17 cellular contexts compared by ENCODE assay signal in genomic region chr10:637771-638195, GRCh38. TPM values are rescaled to one million over a fixed set of nuclear protein-coding genes. Genes with fewer than 3 reads are reported as not detected.
DNase-seq lines count a peak whose midpoint lies in the region; ATAC-seq and TF ChIP-seq lines count a peak whose summit lies in the region.
"Had no signal": no experiment of that assay in that cellular context is flagged by ENCODE, and none has a peak within 500 bp of the region (broad histone marks: within the 10 kb centered on the region; RNA-seq: fewer than 3 reads in every experiment).

No MANE protein-coding gene starts in this region.

- H3K4me3 ChIP-seq in muscle layer of colon (ENCODE audit: low read depth in 1 of 2, low read length in 2 of 2) (no peak overlapping the region), suprapubic skin (no peak overlapping the region)

- H3K27ac ChIP-seq in VCaP (peak overlapping the region; percentile 13; the same call in 1 of the 2 replicates), epithelial cell of prostate (peak overlapping the region; percentile 13), muscle layer of colon (ENCODE audit: low read depth, low read length) (peak overlapping the region; percentile 58), suprapubic skin (no peak overlapping the region)

- no peak for TF ChIP-seq POLR2A in suprapubic skin (IDR thresholded peaks at IDR 0.05)

- no peak overlapping the region for H3K9ac ChIP-seq in muscle layer of colon (ENCODE audit: low read length)

- H3K9me3 ChIP-seq in muscle layer of colon (ENCODE audit: low read length) (no peaks in the 10 kb centered on the region), suprapubic skin (no peaks in the 10 kb centered on the region)
- H3K9me3 ChIP-seq: BE2C had no signal

- TF ChIP-seq CTCF in VCaP (conservative IDR thresholded peaks at IDR 0.05): no peak
- no peak for TF ChIP-seq CTCF in suprapubic skin (IDR thresholded peaks at IDR 0.05)

- H3K4me1 ChIP-seq in muscle layer of colon (ENCODE audit: insufficient read depth, low read length) (peaks cover 52% of the 10 kb centered on the region), suprapubic skin (peaks cover 6% of the 10 kb centered on the region)
- H3K4me1 ChIP-seq: BE2C had no signal

- no peak for TF ChIP-seq EP300 in suprapubic skin (IDR thresholded peaks at IDR 0.05)

- DNase-seq in epithelial cell of prostate (ENCODE audit: low read depth, low spot score) (no peak), suprapubic skin (ENCODE audit: low spot score in 2 of 2) (peak; percentile 20 to 40), T-helper 2 cell (no peak)
- DNase-seq: BE2C, GOT3, HFFc6, MM.1S, NCI-H1105 treated with DMSO at 0.1 percent for 48 hours, NCI-H187, NCI-H446, NCI-H774, SHP77 had no signal

- no peaks in the 10 kb centered on the region for H3K36me3 ChIP-seq in muscle layer of colon (ENCODE audit: insufficient read depth, low read length)
- H3K36me3 ChIP-seq in suprapubic skin: no peaks in the 10 kb centered on the region
- H3K36me3 ChIP-seq: BE2C had no signal

- ATAC-seq in HG03342 (IDR thresholded peaks at IDR 0.05; ENCODE audit: unreplicated experiment): no peak
- no peak for ATAC-seq in HG03025 (IDR thresholded peaks at IDR 0.05; ENCODE audit: low FRiP score, unreplicated experiment)
- ATAC-seq: HepG2 had no signal

- H3K27me3 ChIP-seq in muscle layer of colon (ENCODE audit: control insufficient read depth in 1 of 2, insufficient read depth in 2 of 2, low read length in 2 of 2) (no peaks in the 10 kb centered on the region), suprapubic skin (no peaks in the 10 kb centered on the region)
- H3K27me3 ChIP-seq: BE2C had no signal

- WGBS in suprapubic skin: 56% methylated on average over 8 of the region's 9 CpGs

RNA-seq across cellular contexts. Expression of gene DIP2C, which starts 51.7 kb away (rescaled TPM):
- 10 to 100 TPM in 3 of 4 donors, 1 to 10 TPM in 1; 6.7 to 23.3 (median 14.7) TPM for total RNA-seq in suprapubic skin

Comparison
In these comparisons a context has a peak if more than half of its experiments do, and no peak if none do; other contexts are left out.
1. DNase-seq: peak in suprapubic skin (2 of 2); none in epithelial cell of prostate (single experiment) and T-helper 2 cell (0 of 5).